ENCODE assay signal across 9 cellular contexts in the genomic region with DNA sequence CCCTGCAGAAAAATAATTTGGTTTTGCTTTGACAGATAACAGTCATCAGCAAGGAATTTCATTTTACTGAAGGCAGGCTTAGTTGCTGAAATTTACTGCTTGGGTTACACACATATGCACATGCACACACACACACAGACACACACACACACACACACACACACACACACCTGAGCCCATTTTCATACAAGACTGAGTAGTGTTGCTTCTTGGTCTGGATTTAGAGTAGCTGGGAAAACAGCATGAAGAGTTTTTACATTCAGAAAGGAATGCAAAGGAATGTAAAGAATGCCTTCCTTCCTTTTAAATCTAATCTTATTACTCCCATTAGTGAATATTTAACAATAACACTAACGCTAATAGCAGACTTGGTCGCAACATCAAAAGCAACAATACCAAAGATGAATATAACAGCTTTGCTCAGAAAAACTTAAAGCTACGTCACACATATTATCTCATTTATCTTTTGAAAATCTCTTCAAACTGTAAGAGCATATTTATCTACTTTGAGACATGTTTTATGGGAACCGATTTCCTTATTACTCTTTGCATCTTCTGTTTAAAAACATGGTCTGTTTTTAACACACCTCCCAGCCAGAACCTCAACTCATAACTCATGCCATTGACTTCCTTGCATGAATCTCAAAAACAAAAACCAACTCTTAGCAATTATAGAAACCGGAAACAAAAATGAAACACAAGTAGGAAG. TPM values are rescaled to one million over a fixed set of nuclear protein-coding genes. Genes with fewer than 3 reads are reported as not detected.
A peak's percentile ranks its signal among the peaks of the same experiment; 100 is the strongest.
DNase-seq lines count a peak whose midpoint lies in the region; ATAC-seq and TF ChIP-seq lines count a peak whose summit lies in the region.
"Had no signal": no experiment of that assay in that cellular context is flagged by ENCODE, and none has a peak within 500 bp of the region (broad histone marks: within the 10 kb centered on the region; RNA-seq: fewer than 3 reads in every experiment).

No MANE protein-coding gene starts in this region.

- peak overlapping the region; percentile 25 to 59 (median 27) for H3K27ac Mint-ChIP-seq in IgD-negative memory B cell

- no peak overlapping the region for H3K4me3 ChIP-seq in cardiac fibroblast (replicated peaks in 1 of 2; ENCODE audit: low read depth in 2 of 2, low read length in 2 of 2)
- no peak overlapping the region for H3K4me3 ChIP-seq in sigmoid colon

- H3K9me3 ChIP-seq in sigmoid colon = no peaks in the 10 kb centered on the region

- TF ChIP-seq CTCF in cardiac fibroblast (IDR thresholded peaks at IDR 0.05; ENCODE audit: low read depth, low read length) = no peak
- TF ChIP-seq CTCF in sigmoid colon (IDR thresholded peaks at IDR 0.05) = no peak

- peaks cover 16% of the 10 kb centered on the region for H3K36me3 Mint-ChIP-seq in IgD-negative memory B cell

- peaks cover 46 to 71% (median 55%) of the 10 kb centered on the region in 3 donors for H3K4me1 Mint-ChIP-seq in IgD-negative memory B cell

- no peaks in the 10 kb centered on the region for H3K27me3 ChIP-seq in sigmoid colon

- ATAC-seq in GM18907 (IDR thresholded peaks at IDR 0.05; ENCODE audit: unreplicated experiment) = peak; percentile 44
- ATAC-seq in HG03442 (IDR thresholded peaks at IDR 0.05; ENCODE audit: unreplicated experiment) = no peak
- ATAC-seq in HG03457 (IDR thresholded peaks at IDR 0.05; ENCODE audit: unreplicated experiment) = no peak

- no peak for TF ChIP-seq EP300 in sigmoid colon (IDR thresholded peaks at IDR 0.05)

- H3K9me3 Mint-ChIP-seq in IgD-negative memory B cell = peaks cover 0 to 3% (median 0%) of the 10 kb centered on the region in 3 donors

- intact Hi-C loops in sigmoid colon (cut with DNase I) = no loop called here

- no peaks in the 10 kb centered on the region for H3K27me3 Mint-ChIP-seq in IgD-negative memory B cell

- no peak for TF ChIP-seq POLR2A in sigmoid colon (IDR thresholded peaks at IDR 0.05)

- peak; percentile 64 to 68 for DNase-seq in cardiac fibroblast (ENCODE audit: low read depth in 2 of 2)
- DNase-seq in renal cortical epithelial cell (ENCODE audit: low read depth) = peak; percentile 88
- no peak for DNase-seq in sigmoid colon
- no peak for DNase-seq in SIG-M5 treated with dmso at 0.1 percent for 504 hours (lab: John Stamatoyannopoulos, UW; ENCODE audit: unreplicated experiment)

- no peaks in the 10 kb centered on the region for H3K36me3 ChIP-seq in sigmoid colon

- peak overlapping the region in 2 of 4 donors; percentile 51 to 54 for H3K27ac ChIP-seq in sigmoid colon
- H3K27ac ChIP-seq: HL-60 had no signal

- H3K4me1 ChIP-seq in sigmoid colon = peaks cover 0 to 30% (median 10%) of the 10 kb centered on the region in 4 donors

- H3K4me3 Mint-ChIP-seq in IgD-negative memory B cell = peak overlapping the region; percentile 24 to 91 (median 52)

- 24 to 36% methylated on average over 5 of the region's 5 CpGs for WGBS in sigmoid colon, 2 donors

RNA-seq across cellular contexts. Expression of a gene that starts 32.5 kb away (rescaled TPM):
- 43.1 TPM for polyA plus RNA-seq in IgD-negative memory B cell
- total RNA-seq in renal cortical epithelial cell = 43.2 and 46.7 TPM in 2 replicates
- total RNA-seq in sigmoid colon = 10 to 100 TPM; 12.1 to 26.0 (median 18.6) TPM
- 10 to 100 TPM; 10.9 to 26.4 (median 22.2) TPM for polyA plus RNA-seq in sigmoid colon

Comparison
In these comparisons a context has a peak if more than half of its experiments do, and no peak if none do; other contexts are left out.
1. DNase-seq: peak in cardiac fibroblast (2 of 2) and renal cortical epithelial cell (single experiment); none in sigmoid colon (single experiment) and SIG-M5 treated with dmso at 0.1 percent for 504 hours (single experiment).